Comparison of ENCODE assay signal across 10 cellular contexts in the genomic region with DNA sequence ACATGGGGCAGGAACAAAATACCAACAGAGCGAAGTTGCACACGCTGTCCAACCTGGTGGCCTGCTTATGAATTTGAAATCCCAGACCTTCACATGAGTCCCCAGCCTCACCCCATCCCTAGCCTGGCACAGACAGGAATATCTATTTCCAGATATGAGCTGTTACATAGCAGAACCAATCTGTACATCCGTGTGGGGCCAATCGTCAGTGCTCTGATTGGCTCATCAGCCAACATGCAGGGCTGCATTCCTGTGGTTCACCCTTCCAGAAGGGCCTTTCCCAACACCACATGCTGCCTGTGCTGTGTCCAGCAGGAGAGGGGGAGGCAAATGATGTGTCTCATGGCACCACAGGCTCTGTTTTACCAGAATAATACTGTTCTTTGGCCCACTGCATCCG. TPM values are rescaled to one million over a fixed set of nuclear protein-coding genes. Genes with fewer than 3 reads are reported as not detected.
A peak's percentile ranks its signal among the peaks of the same experiment; 100 is the strongest.
DNase-seq lines count a peak whose midpoint lies in the region; ATAC-seq and TF ChIP-seq lines count a peak whose summit lies in the region.
"Had no signal": no experiment of that assay in that cellular context is flagged by ENCODE, and none has a peak within 500 bp of the region (broad histone marks: within the 10 kb centered on the region; RNA-seq: fewer than 3 reads in every experiment).

No MANE protein-coding gene starts in this region.

- H3K9me3 Mint-ChIP-seq in naive thymus-derived CD8-positive, alpha-beta T cell = peaks cover 0 to 3% (median 0%) of the 10 kb centered on the region in 9 donors
- H3K9me3 Mint-ChIP-seq in glutamatergic neuron (ENCODE audit: unreplicated experiment) = peaks cover 2% of the 10 kb centered on the region
- H3K9me3 Mint-ChIP-seq: activated CD4-positive, alpha-beta memory T cell treated with anti-CD3 and anti-CD28 coated beads, Interleukin-2, amount 10 ng/mL, durations not matched to agents 7 days and 5 days had no signal

- no peaks in the 10 kb centered on the region for H4K20me1 ChIP-seq in MM.1S (ENCODE audit: insufficient read depth, low read length)

- H3K27ac ChIP-seq in epithelial cell of prostate (peak overlapping the region; percentile 94), mesodermal cell (ENCODE audit: low read depth, low read length, severe bottlenecking) (peak overlapping the region; percentile 81), MM.1S (ENCODE audit: low read length) (no peak overlapping the region)

- H3K36me3 ChIP-seq in mesodermal cell (ENCODE audit: control insufficient read depth, insufficient read depth, low read length) = no peaks in the 10 kb centered on the region
- H3K36me3 ChIP-seq in MM.1S (replicated peaks; ENCODE audit: insufficient read depth, low read length) = no peaks in the 10 kb centered on the region

- H3K4me3 ChIP-seq in mesodermal cell (ENCODE audit: extremely low read depth, insufficient read depth, low read length, poor library complexity, severe bottlenecking) (no peak overlapping the region), MM.1S (ENCODE audit: low read length) (no peak overlapping the region)

- WGBS in mesodermal cell (ENCODE audit: insufficient coverage in 2 of 2), 2 experiments = 88 to 92% methylated on average over 3 to 5 of the region's 5 CpGs

- H3K9me3 ChIP-seq in mesodermal cell (ENCODE audit: control insufficient read depth, low read length) (no peaks in the 10 kb centered on the region), MM.1S (replicated peaks; ENCODE audit: insufficient read depth, low read length) (no peaks in the 10 kb centered on the region)

- DNase-seq in NCI-H226 (peak; percentile 100), epithelial cell of prostate (ENCODE audit: low read depth, low spot score) (peak; percentile 94), MM.1S (no peak), glutamatergic neuron (no peak)
- DNase-seq in naive thymus-derived CD8-positive, alpha-beta T cell = no peak
- no peak for DNase-seq in stimulated activated CD4-positive, alpha-beta T cell treated with anti-CD3 and anti-CD28 coated beads, Interleukin-4, amount 100 ng/mL, for 24 hours
- DNase-seq: activated CD4-positive, alpha-beta memory T cell treated with anti-CD3 and anti-CD28 coated beads, Interleukin-2, amount 10 ng/mL, durations not matched to agents 7 days and 5 days; NCI-H446 treated with DMSO at 0.1 percent for 48 hours; small intestine had no signal

- no peak overlapping the region for H2AFZ ChIP-seq in MM.1S (ENCODE audit: low read length)

- H3K27me3 ChIP-seq in MM.1S (replicated peaks; ENCODE audit: insufficient read depth, low read length) = no peaks in the 10 kb centered on the region

- H3K4me1 Mint-ChIP-seq in naive thymus-derived CD8-positive, alpha-beta T cell = no peaks in the 10 kb centered on the region
- no peaks in the 10 kb centered on the region for H3K4me1 Mint-ChIP-seq in glutamatergic neuron (ENCODE audit: low read depth, unreplicated experiment)
- H3K4me1 Mint-ChIP-seq: activated CD4-positive, alpha-beta memory T cell treated with anti-CD3 and anti-CD28 coated beads, Interleukin-2, amount 10 ng/mL, durations not matched to agents 7 days and 5 days had no signal

- no peak overlapping the region for H3K4me2 ChIP-seq in MM.1S (ENCODE audit: low read depth, low read length)

- H3F3A ChIP-seq in MM.1S (ENCODE audit: insufficient read depth, low read length) = no peaks in the 10 kb centered on the region

- H3K27me3 Mint-ChIP-seq in naive thymus-derived CD8-positive, alpha-beta T cell = peaks cover 0 to 2% (median 0%) of the 10 kb centered on the region in 5 donors
- H3K27me3 Mint-ChIP-seq in glutamatergic neuron (ENCODE audit: unreplicated experiment) = no peaks in the 10 kb centered on the region
- H3K27me3 Mint-ChIP-seq: activated CD4-positive, alpha-beta memory T cell treated with anti-CD3 and anti-CD28 coated beads, Interleukin-2, amount 10 ng/mL, durations not matched to agents 7 days and 5 days had no signal

- H3K4me1 ChIP-seq in mesodermal cell (ENCODE audit: control insufficient read depth, insufficient read depth, low read length, poor library complexity, severe bottlenecking) (peaks cover 38% of the 10 kb centered on the region), MM.1S (ENCODE audit: low read length) (no peaks in the 10 kb centered on the region; the same call in 1 of the 2 replicates)

- no peak overlapping the region for H3K4me3 Mint-ChIP-seq in naive thymus-derived CD8-positive, alpha-beta T cell
- H3K4me3 Mint-ChIP-seq in glutamatergic neuron (ENCODE audit: unreplicated experiment) = no peak overlapping the region
- H3K4me3 Mint-ChIP-seq: activated CD4-positive, alpha-beta memory T cell treated with anti-CD3 and anti-CD28 coated beads, Interleukin-2, amount 10 ng/mL, durations not matched to agents 7 days and 5 days had no signal

- no peaks in the 10 kb centered on the region for H3K79me2 ChIP-seq in MM.1S (ENCODE audit: low read length)

- ATAC-seq in naive thymus-derived CD8-positive, alpha-beta T cell = no peak

- no peak overlapping the region for H3K9ac ChIP-seq in MM.1S (ENCODE audit: low read length)

- POLR2A ChIA-PET in naive thymus-derived CD8-positive, alpha-beta T cell (lab: Charles Lee) = no interaction called here

- H3K9me2 ChIP-seq in MM.1S (replicated peaks; ENCODE audit: insufficient read depth, low read length) = no peaks in the 10 kb centered on the region

- no peak for TF ChIP-seq CTCF in MM.1S (IDR thresholded peaks at IDR 0.05; ENCODE audit: low read length)
- no peak for TF ChIP-seq CTCF in glutamatergic neuron (IDR thresholded peaks at IDR 0.05; ENCODE audit: partially characterized antibody, unreplicated experiment)

- H3K27ac Mint-ChIP-seq in naive thymus-derived CD8-positive, alpha-beta T cell = no peak overlapping the region
- no peak overlapping the region for H3K27ac Mint-ChIP-seq in glutamatergic neuron (ENCODE audit: unreplicated experiment)
- H3K27ac Mint-ChIP-seq: activated CD4-positive, alpha-beta memory T cell treated with anti-CD3 and anti-CD28 coated beads, Interleukin-2, amount 10 ng/mL, durations not matched to agents 7 days and 5 days had no signal

- peaks cover 0 to 8% (median 0%) of the 10 kb centered on the region in 3 donors for H3K36me3 Mint-ChIP-seq in naive thymus-derived CD8-positive, alpha-beta T cell
- no peaks in the 10 kb centered on the region for H3K36me3 Mint-ChIP-seq in glutamatergic neuron (ENCODE audit: unreplicated experiment)

RNA-seq across cellular contexts. Expression of a gene that starts 31.3 kb away (rescaled TPM):
- polyA plus RNA-seq in mesodermal cell (2013, experiment 1 of 2) = 311 TPM
- polyA plus RNA-seq in mesodermal cell (2013, experiment 2 of 2) = 252 TPM
- not detected for total RNA-seq in naive thymus-derived CD8-positive, alpha-beta T cell
- not detected for polyA plus RNA-seq in naive thymus-derived CD8-positive, alpha-beta T cell
- 1.8 TPM for total RNA-seq in glutamatergic neuron (ENCODE audit: unreplicated experiment)
- total RNA-seq: activated CD4-positive, alpha-beta memory T cell treated with anti-CD3 and anti-CD28 coated beads, Interleukin-2, amount 10 ng/mL, durations not matched to agents 7 days and 5 days had no signal

Comparison
In these comparisons a context has a peak if more than half of its experiments do, and no peak if none do; other contexts are left out.
1. DNase-seq: peak in NCI-H226 (single experiment) and epithelial cell of prostate (single experiment); none in MM.1S (single experiment), naive thymus-derived CD8-positive, alpha-beta T cell (0 of 10), glutamatergic neuron (single experiment) and stimulated activated CD4-positive, alpha-beta T cell treated with anti-CD3 and anti-CD28 coated beads, Interleukin-4, amount 100 ng/mL, for 24 hours (single experiment).